ENCODE assay signal across 14 cellular contexts in genomic region chr1:210407887-210408252, GRCh38.
"Had no signal": no experiment of that assay in that cellular context is flagged by ENCODE, and none has a peak within 500 bp of the region (broad histone marks: within the 10 kb centered on the region; RNA-seq: fewer than 3 reads in every experiment).

No MANE protein-coding gene starts in this region.

- H3K36me3 ChIP-seq: gastrocnemius medialis, left ventricle myocardium inferior, sigmoid colon, suprapubic skin, thyroid gland had no signal

- H3K27ac ChIP-seq: epithelial cell of prostate, esophagus muscularis mucosa, gastrocnemius medialis, left ventricle myocardium inferior, sigmoid colon, suprapubic skin, thyroid gland had no signal

- H3K9me3 ChIP-seq: esophagus muscularis mucosa, gastrocnemius medialis, left ventricle myocardium inferior, mucosa of descending colon, sigmoid colon, suprapubic skin, thyroid gland had no signal

- H3K27me3 ChIP-seq: esophagus muscularis mucosa, gastrocnemius medialis, sigmoid colon, suprapubic skin, thyroid gland had no signal

- H3K27ac Mint-ChIP-seq: immature natural killer cell, natural killer cell, type B pancreatic cell had no signal

- DNase-seq: cortex of kidney had no signal

- H3K9me3 Mint-ChIP-seq: immature natural killer cell, natural killer cell, neural crest cell, type B pancreatic cell had no signal

- H3K36me3 Mint-ChIP-seq: immature natural killer cell, natural killer cell, type B pancreatic cell had no signal

- H3K4me1 Mint-ChIP-seq: immature natural killer cell, natural killer cell had no signal

- H3K27me3 Mint-ChIP-seq: type B pancreatic cell had no signal

- H3K4me3 Mint-ChIP-seq: immature natural killer cell, natural killer cell, neural crest cell, type B pancreatic cell had no signal

- H3K4me1 ChIP-seq: esophagus muscularis mucosa, gastrocnemius medialis, left ventricle myocardium inferior, sigmoid colon, thyroid gland had no signal

- H3K4me3 ChIP-seq: esophagus muscularis mucosa, gastrocnemius medialis, left ventricle myocardium inferior, lung, mucosa of descending colon, sigmoid colon, suprapubic skin, thyroid gland had no signal
